7 cellular contexts compared by ENCODE assay signal in genomic region chr17:38751144-38751802, GRCh38. TPM values are rescaled to one million over a fixed set of nuclear protein-coding genes. Genes with fewer than 3 reads are reported as not detected.
DNase-seq lines count a peak whose midpoint lies in the region; ATAC-seq, FAIRE-seq and TF ChIP-seq lines count a peak whose summit lies in the region.

No MANE protein-coding gene starts in this region.

- ATAC-seq in lung (ENCODE audit: insufficient read depth, low FRiP score), result no peak
- ATAC-seq in HG03571 (IDR thresholded peaks at IDR 0.05; ENCODE audit: unreplicated experiment), result no peak

- H3K9me3 ChIP-seq in ES-I3 (ENCODE audit: control insufficient read depth, insufficient read depth, low read length) (no peaks in the 10 kb centered on the region), lung (ENCODE audit: control insufficient read depth in 2 of 2, insufficient read depth in 1 of 2, low read length in 1 of 2) (no peaks in the 10 kb centered on the region)

- FAIRE-seq in HTR-8/SVneo (lab: Jason Lieb, UNC), result no peak

- peaks cover 4% of the 10 kb centered on the region; the same call in 1 of the 2 replicates for H3K36me3 ChIP-seq in ES-I3 (ENCODE audit: insufficient read depth, low read length)
- H3K36me3 ChIP-seq in lung (ENCODE audit: control insufficient read depth in 2 of 2, insufficient read depth in 2 of 2, low read length in 2 of 2), result peaks cover 3 to 9% of the 10 kb centered on the region in 2 donors

- peak overlapping the region; percentile 76 to 96 for H3K27ac ChIP-seq in lung (ENCODE audit: low read depth in 1 of 2, low read length in 1 of 2)

- peak; percentile 46 for DNase-seq in M059J (ENCODE audit: low read depth)
- DNase-seq in amniotic epithelial cell (ENCODE audit: low read depth), result peak; percentile 27
- no peak for DNase-seq in lung (ENCODE audit: low spot score)
- DNase-seq in HTR-8/SVneo (ENCODE audit: insufficient read length, low spot score), result no peak
- no peak for DNase-seq in NCI-H446 treated with DMSO at 0.1 percent for 48 hours (lab: John Stamatoyannopoulos, UW)

- no peaks in the 10 kb centered on the region for H3K27me3 ChIP-seq in lung (ENCODE audit: control insufficient read depth, insufficient read depth)

- H3K4me1 ChIP-seq in ES-I3 (ENCODE audit: insufficient read depth, low read length), result peaks cover 3% of the 10 kb centered on the region; the same call in 1 of the 2 replicates
- peaks cover 5 to 6% of the 10 kb centered on the region in 2 donors for H3K4me1 ChIP-seq in lung (ENCODE audit: control insufficient read depth in 2 of 2, insufficient read depth in 2 of 2, low read length in 2 of 2)

- H3K9ac ChIP-seq in ES-I3 (ENCODE audit: low read depth, low read length), result peak overlapping the region; percentile 69

- no peak for TF ChIP-seq CTCF in lung (IDR thresholded peaks at IDR 0.05; ENCODE audit: control extremely low read depth, extremely low read depth)

- H3K4me3 ChIP-seq in lung, result no peak overlapping the region

- 4% methylated on average over 10 of the region's 10 CpGs for WGBS in lung, 2 donors

RNA-seq across cellular contexts. Expression of gene PSMB3, which starts 1.3 kb away (rescaled TPM):
- 410 and 440 TPM in 2 replicates for total RNA-seq in M059J (2014; rRNA removed; shearing (Covaris generic))
- total RNA-seq in lung, result 100 to 1,000 TPM in 1 of 2 donors, 10 to 100 TPM in 1; 81.3 to 175 TPM
- polyA plus RNA-seq in lung, result 100 to 1,000 TPM; 293 to 374 TPM

RNA-seq across cellular contexts. Expression of gene PCGF2, which starts 3.1 kb away (rescaled TPM):
- total RNA-seq in M059J (2014; rRNA removed; shearing (Covaris generic)), result 3.2 and 5.0 TPM in 2 replicates
- 10 to 100 TPM; 29.2 to 43.3 TPM for total RNA-seq in lung
- 10 to 100 TPM; 17.1 to 61.4 TPM for polyA plus RNA-seq in lung

RNA-seq across cellular contexts. Expression of gene CISD3, which starts 21.1 kb away (rescaled TPM):
- 4.7 and 5.9 TPM in 2 replicates for total RNA-seq in M059J (2014; rRNA removed; shearing (Covaris generic))
- 10 to 100 TPM in 1 of 2 donors, 1 to 10 TPM in 1; 2.4 to 49.7 TPM for total RNA-seq in lung
- 10 to 100 TPM; 34.4 to 41.5 TPM for polyA plus RNA-seq in lung

RNA-seq across cellular contexts. Expression of gene MLLT6, which starts 46.2 kb away (rescaled TPM):
- 9.7 and 17.0 TPM in 2 replicates for total RNA-seq in M059J (2014; rRNA removed; shearing (Covaris generic))
- 100 to 1,000 TPM in 1 of 2 donors, 10 to 100 TPM in 1; 70.1 to 108 TPM for total RNA-seq in lung
- polyA plus RNA-seq in lung, result 10 to 100 TPM; 64.0 to 70.6 TPM

RNA-seq across cellular contexts. Expression of gene PIP4K2B, which starts 48.1 kb away (rescaled TPM):
- 41.6 and 45.4 TPM in 2 replicates for total RNA-seq in M059J (2014; rRNA removed; shearing (Covaris generic))
- 10 to 100 TPM; 42.1 to 42.3 TPM for total RNA-seq in lung
- polyA plus RNA-seq in lung, result 10 to 100 TPM; 16.1 to 16.3 TPM

Comparison
In these comparisons a context has a peak if more than half of its experiments do, and no peak if none do; other contexts are left out.
1. DNase-seq: peak in M059J (single experiment) and amniotic epithelial cell (single experiment); none in lung (single experiment), HTR-8/SVneo (single experiment) and NCI-H446 treated with DMSO at 0.1 percent for 48 hours (single experiment).